In genomic region chr5:41903382-41903891, GRCh38 we compare ENCODE assay signal across 1 cellular context.
TF ChIP-seq lines count a peak whose summit lies in the region.

No MANE protein-coding gene starts in this region.

TF ChIP-seq in SK-N-SH, 30 proteins besides CTCF, POLR2A, EP300 and RAD21 (continued from another document):
- TF ChIP-seq REST (IDR thresholded peaks at IDR 0.05; ENCODE audit: low read depth, low read length) = no peak
- TF ChIP-seq NFIC (IDR thresholded peaks at IDR 0.05; ENCODE audit: borderline replicate concordance) = no peak
- TF ChIP-seq MXI1 (IDR thresholded peaks at IDR 0.05; ENCODE audit: low read depth, low read length) = no peak
- no peak for TF ChIP-seq TAF1 (IDR thresholded peaks at IDR 0.05; ENCODE audit: borderline replicate concordance, low read depth, low read length)
TF ChIP-seq in SK-N-SH: peak in this region for 0.
